Comparison of ENCODE assay signal across 8 cellular contexts in the genomic region with DNA sequence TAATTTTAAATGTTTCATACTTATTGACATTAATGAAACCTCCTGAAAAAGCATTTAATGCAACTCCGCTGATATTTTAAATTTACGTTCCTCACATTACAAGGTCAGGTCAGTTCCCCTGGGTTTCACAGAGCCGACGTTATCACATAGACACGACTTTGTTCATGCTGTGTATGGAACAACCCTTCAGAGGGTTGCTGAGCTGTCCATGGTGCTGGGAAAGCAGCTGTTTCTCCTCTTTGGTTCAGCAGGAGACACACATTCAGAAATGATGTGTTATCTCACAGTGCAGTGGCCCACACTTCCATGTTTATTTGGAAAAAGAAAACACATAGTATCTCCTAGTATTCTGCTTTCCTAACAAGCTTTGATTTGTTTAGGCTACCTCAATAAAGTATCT. TPM values are rescaled to one million over a fixed set of nuclear protein-coding genes. Genes with fewer than 3 reads are reported as not detected.
DNase-seq lines count a peak whose midpoint lies in the region; ATAC-seq lines count a peak whose summit lies in the region.

No MANE protein-coding gene starts in this region.

- no peak for ATAC-seq in HG02588 (IDR thresholded peaks at IDR 0.05; ENCODE audit: unreplicated experiment)
- ATAC-seq in HG02938 (IDR thresholded peaks at IDR 0.05; ENCODE audit: unreplicated experiment) = no peak

- H3K9me3 Mint-ChIP-seq in activated naive CD4-positive, alpha-beta T cell treated with anti-CD3 and anti-CD28 coated beads, Interleukin-2, amount 10 ng/mL, durations not matched to agents 7 days and 5 days = no peaks in the 10 kb centered on the region

- no peaks in the 10 kb centered on the region for H3K36me3 Mint-ChIP-seq in activated naive CD4-positive, alpha-beta T cell treated with anti-CD3 and anti-CD28 coated beads, Interleukin-2, amount 10 ng/mL, durations not matched to agents 7 days and 5 days

- no peak overlapping the region for H3K27ac Mint-ChIP-seq in activated naive CD4-positive, alpha-beta T cell treated with anti-CD3 and anti-CD28 coated beads, Interleukin-2, amount 10 ng/mL, durations not matched to agents 7 days and 5 days

- no peak overlapping the region for H3K4me3 Mint-ChIP-seq in activated naive CD4-positive, alpha-beta T cell treated with anti-CD3 and anti-CD28 coated beads, Interleukin-2, amount 10 ng/mL, durations not matched to agents 7 days and 5 days

- no peaks in the 10 kb centered on the region for H3K4me1 Mint-ChIP-seq in activated naive CD4-positive, alpha-beta T cell treated with anti-CD3 and anti-CD28 coated beads, Interleukin-2, amount 10 ng/mL, durations not matched to agents 7 days and 5 days

- H3K27me3 Mint-ChIP-seq in activated naive CD4-positive, alpha-beta T cell treated with anti-CD3 and anti-CD28 coated beads, Interleukin-2, amount 10 ng/mL, durations not matched to agents 7 days and 5 days = no peaks in the 10 kb centered on the region

- CTCF ChIA-PET in activated naive CD4-positive, alpha-beta T cell treated with anti-CD3 and anti-CD28 coated beads, Interleukin-2, amount 10 ng/mL, durations not matched to agents 7 days and 5 days (lab: Charles Lee) = interaction anchor here (0.7 kb wide), 1 partner anchor 12 kb away, joined by 3 read pairs; no protein-coding TSS in a partner anchor

- DNase-seq in Ammon's horn (ENCODE audit: low spot score) = peak; percentile 18
- DNase-seq in HT1080 (ENCODE audit: low read depth) = peak; percentile 4
- DNase-seq in activated naive CD4-positive, alpha-beta T cell treated with anti-CD3 and anti-CD28 coated beads, Interleukin-2, amount 10 ng/mL, durations not matched to agents 7 days and 5 days = peak; percentile 57
- peak; percentile 80 for DNase-seq in islet precursor cell
- DNase-seq in activated effector memory CD4-positive, alpha-beta T cell treated with anti-CD3 and anti-CD28 coated beads, Interleukin-2, amount 50 U/mL, for 16 hours = no peak
- no peak for DNase-seq in NCI-H2081 treated with DMSO at 0.1 percent for 48 hours (lab: John Stamatoyannopoulos, UW)

RNA-seq across cellular contexts. Expression of gene PPP2R2B, which starts 53.5 kb away (rescaled TPM):
- 0.33 TPM in 1 of 2 replicates, not detected in the other for total RNA-seq in HT1080 (2014; rRNA removed; shearing (Covaris generic))
- polyA plus RNA-seq in HT1080 (2015; cell fraction: cytosol; rRNA removed) = 0.60 and 1.4 TPM in 2 replicates
- polyA plus RNA-seq in HT1080 (2015; cell fraction: nucleus; rRNA removed) = 0.36 and 0.81 TPM in 2 replicates

Comparison
In these comparisons a context has a peak if more than half of its experiments do, and no peak if none do; other contexts are left out.
1. DNase-seq: peak in Ammon's horn (single experiment), HT1080 (single experiment), activated naive CD4-positive, alpha-beta T cell treated with anti-CD3 and anti-CD28 coated beads, Interleukin-2, amount 10 ng/mL, durations not matched to agents 7 days and 5 days (single experiment) and islet precursor cell (single experiment); none in activated effector memory CD4-positive, alpha-beta T cell treated with anti-CD3 and anti-CD28 coated beads, Interleukin-2, amount 50 U/mL, for 16 hours (single experiment) and NCI-H2081 treated with DMSO at 0.1 percent for 48 hours (single experiment).